In genomic region chrX:69136546-69137331, GRCh38 we compare ENCODE assay signal across 12 cellular contexts. TPM values are rescaled to one million over a fixed set of nuclear protein-coding genes. Genes with fewer than 3 reads are reported as not detected.
DNase-seq lines count a peak whose midpoint lies in the region; ATAC-seq, FAIRE-seq and TF ChIP-seq lines count a peak whose summit lies in the region.
"Had no signal": no experiment of that assay in that cellular context is flagged by ENCODE, and none has a peak within 500 bp of the region (broad histone marks: within the 10 kb centered on the region; RNA-seq: fewer than 3 reads in every experiment).

No MANE protein-coding gene starts in this region.

- peak overlapping the region; percentile 95 for H3K4ac ChIP-seq in IMR-90 (ENCODE audit: low read depth, low read length)

- DNase-seq in IMR-90, result no peak
- DNase-seq in endothelial cell of umbilical vein (ENCODE audit: low read depth, low spot score), result no peak
- DNase-seq in NCI-H2171 (lab: John Stamatoyannopoulos, UW), result no peak
- DNase-seq in G401 (ENCODE audit: low spot score), result no peak
- DNase-seq in NCI-H82 treated with DMSO at 0.1 percent for 48 hours (lab: John Stamatoyannopoulos, UW; ENCODE audit: unreplicated experiment), result no peak
- no peak for DNase-seq in T-helper 9 cell
- DNase-seq: activated CD4-positive, CD25-positive, alpha-beta regulatory T cell treated with anti-CD3 and anti-CD28 coated beads, Interleukin-2, amount 50 U/mL, for 72 hours; activated naive CD8-positive, alpha-beta T cell treated with anti-CD3 and anti-CD28 coated beads, Interleukin-2, amount 10 ng/mL, durations not matched to agents 7 days and 5 days; stimulated activated CD4-positive, alpha-beta T cell treated with anti-CD3 and anti-CD28 coated beads, Interleukin-2, amount 100 ng/mL, for 24 hours had no signal

- no peak overlapping the region; the same call in 1 of the 2 replicates for H3K23ac ChIP-seq in IMR-90 (ENCODE audit: low read depth, low read length)

- peak overlapping the region; percentile 5; the same call in 1 of the 2 replicates for H3K9ac ChIP-seq in IMR-90 (ENCODE audit: low read depth, low read length)
- no peak overlapping the region for H3K9ac ChIP-seq in endothelial cell of umbilical vein (replicated peaks; ENCODE audit: extremely low read depth, insufficient read depth, low read length)
- peak overlapping the region in 1 of 2 donors; percentile 42 for H3K9ac ChIP-seq in stomach smooth muscle (ENCODE audit: low read length in 2 of 2)

- H3K9me1 ChIP-seq in IMR-90 (ENCODE audit: insufficient read depth, low read length) (peaks cover 7% of the 10 kb centered on the region), endothelial cell of umbilical vein (replicated peaks; ENCODE audit: control insufficient read depth, extremely low read depth, insufficient read depth, low read length) (no peaks in the 10 kb centered on the region)

- no peak overlapping the region; the same call in 1 of the 2 replicates for H3K4me2 ChIP-seq in IMR-90 (ENCODE audit: low read depth, low read length)
- H3K4me2 ChIP-seq in endothelial cell of umbilical vein (ENCODE audit: insufficient read depth, low read length), result no peak overlapping the region

- no peak for TF ChIP-seq CTCF in IMR-90 (conservative IDR thresholded peaks at IDR 0.05; ENCODE audit: low read depth, low read length)
- TF ChIP-seq CTCF in endothelial cell of umbilical vein (IDR thresholded peaks at IDR 0.05; ENCODE audit: extremely low read depth in 1 of 2, insufficient read depth in 1 of 2, low read depth in 1 of 2, low read length in 2 of 2), result no peak

- ATAC-seq in IMR-90 (ENCODE audit: low read depth), result peak; percentile 28; the same call in 1 of the 2 replicates

- H3K14ac ChIP-seq in IMR-90 (replicated peaks; ENCODE audit: low read depth, low read length), result peak overlapping the region; percentile 87

- H2BK20ac ChIP-seq in IMR-90 (ENCODE audit: low read depth, low read length), result peak overlapping the region; percentile 62; the same call in 1 of the 2 replicates

- peak overlapping the region; percentile 90 for H2BK120ac ChIP-seq in IMR-90 (ENCODE audit: low read depth, low read length)

- H3K4me3 ChIP-seq in IMR-90 (ENCODE audit: insufficient read depth, low read depth, low read length) (no peak overlapping the region), endothelial cell of umbilical vein (replicated peaks in 1 of 3; ENCODE audit: insufficient read depth in 1 of 3, low read depth in 1 of 3, low read length in 3 of 3) (peak overlapping the region in 1 of 3 experiments; percentile 18), mesodermal cell (ENCODE audit: extremely low read depth, insufficient read depth, low read length, poor library complexity, severe bottlenecking) (no peak overlapping the region), stomach smooth muscle (ENCODE audit: low read length in 2 of 2) (peak overlapping the region; percentile 19 to 49)

- peak overlapping the region; percentile 92 for H4K91ac ChIP-seq in IMR-90 (ENCODE audit: insufficient read depth, low read depth, low read length)

- peak overlapping the region; percentile 39 for H3K18ac ChIP-seq in IMR-90 (ENCODE audit: low read depth, low read length)

- H2AK5ac ChIP-seq in IMR-90 (ENCODE audit: low read depth, low read length), result peak overlapping the region; percentile 84

- peak overlapping the region; percentile 59; the same call in 1 of the 2 replicates for H3K27ac ChIP-seq in IMR-90 (ENCODE audit: insufficient read depth, low read length)
- H3K27ac ChIP-seq in endothelial cell of umbilical vein (ENCODE audit: insufficient read depth, low read depth, low read length), result no peak overlapping the region
- peak overlapping the region; percentile 92 for H3K27ac ChIP-seq in mesodermal cell (ENCODE audit: low read depth, low read length, severe bottlenecking)
- peak overlapping the region; percentile 31 for H3K27ac ChIP-seq in stomach smooth muscle (ENCODE audit: low read length)

- H4K5ac ChIP-seq in IMR-90 (ENCODE audit: low read depth, low read length), result peak overlapping the region; percentile 76

- no peaks in the 10 kb centered on the region for H3K79me2 ChIP-seq in endothelial cell of umbilical vein (ENCODE audit: control insufficient read depth, insufficient read depth, low read length)

- FAIRE-seq in endothelial cell of umbilical vein (lab: Jason Lieb, UNC), result peak; percentile 48
- FAIRE-seq: urothelium cell line had no signal

- POLR2A ChIA-PET in IMR-90 (lab: Charles Lee; ENCODE audit: unreplicated experiment), result no interaction called here
- POLR2A ChIA-PET in endothelial cell of umbilical vein (lab: Charles Lee), result no interaction called here

- H2AK9ac ChIP-seq in IMR-90 (replicated peaks; ENCODE audit: low read depth, low read length, poor library complexity), result peak overlapping the region; percentile 18

- intact Hi-C loops in IMR-90 (cut with micrococcal nuclease), result loop anchor here (10.0 kb wide), 1 partner anchor 88 kb away; no protein-coding TSS in a partner anchor
- intact Hi-C loops in endothelial cell of umbilical vein (cut with micrococcal nuclease), result loop anchor here (10.0 kb wide), 1 partner anchor 148 kb away; no protein-coding TSS in a partner anchor

- H3K27me3 ChIP-seq in IMR-90 (ENCODE audit: control insufficient read depth, insufficient read depth, low read length), result peaks cover 10% of the 10 kb centered on the region; the same call in 1 of the 2 replicates
- H3K27me3 ChIP-seq in endothelial cell of umbilical vein (ENCODE audit: control insufficient read depth in 2 of 2, insufficient read depth in 2 of 2, low read length in 2 of 2), result peaks cover 0 to 5% of the 10 kb centered on the region in 2 experiments
- H3K27me3 ChIP-seq in stomach smooth muscle (ENCODE audit: control insufficient read depth in 1 of 2, insufficient read depth in 2 of 2, low read length in 2 of 2), result peaks cover 0 to 26% of the 10 kb centered on the region in 2 donors

- no peaks in the 10 kb centered on the region for H3K79me1 ChIP-seq in IMR-90 (ENCODE audit: low read depth in 1 of 2, low read length in 2 of 2)

- H3K4me1 ChIP-seq in IMR-90 (ENCODE audit: control insufficient read depth, insufficient read depth, low read length) (peaks cover 16% of the 10 kb centered on the region), endothelial cell of umbilical vein (ENCODE audit: control insufficient read depth, extremely low read depth, insufficient read depth, low read length) (no peaks in the 10 kb centered on the region), mesodermal cell (ENCODE audit: control insufficient read depth, insufficient read depth, low read length, poor library complexity, severe bottlenecking) (peaks cover 9% of the 10 kb centered on the region), stomach smooth muscle (ENCODE audit: control insufficient read depth, insufficient read depth, low read length) (peaks cover 12% of the 10 kb centered on the region)

- peak overlapping the region; percentile 97 to 98; a peak in 2 of 4 replicates for H4K8ac ChIP-seq in IMR-90 (ENCODE audit: low read depth in 2 of 2, low read length in 2 of 2)

- TF ChIP-seq POLR2A in IMR-90 (IDR thresholded peaks at IDR 0.05; ENCODE audit: low read depth, low read length) (no peak), endothelial cell of umbilical vein (IDR thresholded peaks at IDR 0.05; ENCODE audit: low read depth, low read length) (no peak)

- CTCF ChIA-PET in IMR-90 (lab: Yijun Ruan, JAX) (no interaction called here), endothelial cell of umbilical vein (lab: Charles Lee) (no interaction called here)

- H2BK5ac ChIP-seq in IMR-90 (ENCODE audit: low read depth, low read length, poor library complexity, severe bottlenecking), result peak overlapping the region; percentile 11

- H3K9me3 ChIP-seq in IMR-90 (ENCODE audit: control insufficient read depth, insufficient read depth, low read length) (no peaks in the 10 kb centered on the region), endothelial cell of umbilical vein (replicated peaks; ENCODE audit: control insufficient read depth, insufficient read depth, low read length) (no peaks in the 10 kb centered on the region), mesodermal cell (ENCODE audit: control insufficient read depth, low read length) (no peaks in the 10 kb centered on the region), stomach smooth muscle (ENCODE audit: control insufficient read depth in 2 of 2, low read length in 2 of 2) (no peaks in the 10 kb centered on the region)

- H2AFZ ChIP-seq in IMR-90 (replicated peaks; ENCODE audit: low read length, poor library complexity) (peak overlapping the region; percentile 84), endothelial cell of umbilical vein (ENCODE audit: low read depth, low read length) (peak overlapping the region; percentile 51)

- WGBS in IMR-90 (ENCODE audit: extremely low coverage in 2 of 2, insufficient read length in 1 of 2), 2 experiments, result 28% methylated on average over 8 of the region's 42 CpGs; no CpG with 5 or more reads in 1 of the 2 experiments
- 5 to 6% methylated on average over 7 to 8 of the region's 42 CpGs for WGBS in mesodermal cell (ENCODE audit: insufficient coverage in 2 of 2), 2 experiments

- BruUV-seq in IMR-90 (replicated peaks; lab: Mats Ljungman, UMichigan) (no TSS peak), endothelial cell of umbilical vein (replicated peaks; lab: Mats Ljungman, UMichigan) (no TSS peak)

- H2BK15ac ChIP-seq in IMR-90 (ENCODE audit: low read depth, low read length), result peak overlapping the region; percentile 74; the same call in 1 of the 3 replicates

- H3K56ac ChIP-seq in IMR-90 (ENCODE audit: extremely low read depth, insufficient read depth, low read length), result no peak overlapping the region; the same call in 1 of the 2 replicates

- TF ChIP-seq RAD21 in IMR-90 (IDR thresholded peaks at IDR 0.05; ENCODE audit: low read length), result no peak

- H4K20me1 ChIP-seq in IMR-90 (ENCODE audit: insufficient read depth, low read length) (no peaks in the 10 kb centered on the region), endothelial cell of umbilical vein (replicated peaks; ENCODE audit: control insufficient read depth, extremely low read depth, insufficient read depth, low read length) (no peaks in the 10 kb centered on the region)

- H3K36me3 ChIP-seq in IMR-90 (ENCODE audit: control insufficient read depth, insufficient read depth, low read length), result no peaks in the 10 kb centered on the region
- H3K36me3 ChIP-seq in endothelial cell of umbilical vein (ENCODE audit: control insufficient read depth in 2 of 2, extremely low read depth in 1 of 2, insufficient read depth in 2 of 2, low read length in 2 of 2), result no peaks in the 10 kb centered on the region
- no peaks in the 10 kb centered on the region for H3K36me3 ChIP-seq in mesodermal cell (ENCODE audit: control insufficient read depth, insufficient read depth, low read length)
- H3K36me3 ChIP-seq in stomach smooth muscle (ENCODE audit: control insufficient read depth in 2 of 2, insufficient read depth in 2 of 2, low read length in 2 of 2), result no peaks in the 10 kb centered on the region

- in situ Hi-C loops in IMR-90 (cut with MboI; ENCODE audit: low sequenced_read_pairs), result no loop called here
- in situ Hi-C loops in G401 (cut with HindIII; ENCODE audit: low sequenced_read_pairs), result no loop called here

- dilution Hi-C loops in IMR-90 (cut with HindIII; ENCODE audit: low sequenced_read_pairs, unreplicated experiment) (no loop called here), endothelial cell of umbilical vein (cut with MboI; ENCODE audit: extremely low pct_ligation_motif_present, low sequenced_read_pairs) (no loop called here)

RNA-seq across cellular contexts. Expression of gene PJA1, which starts 28.5 kb away (rescaled TPM):
- total RNA-seq in IMR-90 (2012; rRNA removed) (24.4 and 26.7 TPM in 2 replicates), endothelial cell of umbilical vein (14.6 and 16.1 TPM in 2 replicates)
- polyA plus RNA-seq in IMR-90 (2012; rRNA removed) (13.6 and 15.1 TPM in 2 replicates), endothelial cell of umbilical vein (7.4 and 8.2 TPM in 2 replicates)
- 10.4 and 10.6 TPM in 2 replicates for polyA plus RNA-seq in IMR-90 (2012; cell fraction: cytosol; rRNA removed)
- 5.0 and 9.7 TPM in 2 replicates for polyA plus RNA-seq in IMR-90 (2012; cell fraction: nucleus; rRNA removed; ENCODE audit: low replicate concordance)
- 9.3 and 10.6 TPM in 2 replicates for polyA plus RNA-seq in endothelial cell of umbilical vein (2011; cell fraction: cytosol; rRNA removed)
- 7.3 and 7.9 TPM in 2 replicates for polyA plus RNA-seq in endothelial cell of umbilical vein (2011; cell fraction: nucleus; rRNA removed)
- 18.1 and 19.2 TPM in 2 replicates for polyA plus RNA-seq in endothelial cell of umbilical vein (2012)
- polyA minus RNA-seq in endothelial cell of umbilical vein, result 9.4 and 13.3 TPM in 2 replicates
- 2.8 TPM for polyA minus RNA-seq in endothelial cell of umbilical vein (2011; cell fraction: cytosol; rRNA and poly(A)+ RNA removed)
- polyA minus RNA-seq in endothelial cell of umbilical vein (2011; cell fraction: nucleus; rRNA and poly(A)+ RNA removed), result 2.1 and 2.9 TPM in 2 replicates
- polyA plus RNA-seq in mesodermal cell (2013, experiment 1 of 2), result 40.2 TPM
- polyA plus RNA-seq in mesodermal cell (2013, experiment 2 of 2), result 46.6 TPM
- 5.3 and 8.1 TPM in 2 replicates for total RNA-seq in G401 (2014; rRNA removed; shearing (Covaris generic))

Comparison
In these comparisons a context has a peak if more than half of its experiments do, and no peak if none do; other contexts are left out.
1. H3K4me3 ChIP-seq: peak in stomach smooth muscle (2 of 2); none in IMR-90 (single experiment) and mesodermal cell (single experiment).